Comparison of ENCODE assay signal across 8 cellular contexts in the genomic region with DNA sequence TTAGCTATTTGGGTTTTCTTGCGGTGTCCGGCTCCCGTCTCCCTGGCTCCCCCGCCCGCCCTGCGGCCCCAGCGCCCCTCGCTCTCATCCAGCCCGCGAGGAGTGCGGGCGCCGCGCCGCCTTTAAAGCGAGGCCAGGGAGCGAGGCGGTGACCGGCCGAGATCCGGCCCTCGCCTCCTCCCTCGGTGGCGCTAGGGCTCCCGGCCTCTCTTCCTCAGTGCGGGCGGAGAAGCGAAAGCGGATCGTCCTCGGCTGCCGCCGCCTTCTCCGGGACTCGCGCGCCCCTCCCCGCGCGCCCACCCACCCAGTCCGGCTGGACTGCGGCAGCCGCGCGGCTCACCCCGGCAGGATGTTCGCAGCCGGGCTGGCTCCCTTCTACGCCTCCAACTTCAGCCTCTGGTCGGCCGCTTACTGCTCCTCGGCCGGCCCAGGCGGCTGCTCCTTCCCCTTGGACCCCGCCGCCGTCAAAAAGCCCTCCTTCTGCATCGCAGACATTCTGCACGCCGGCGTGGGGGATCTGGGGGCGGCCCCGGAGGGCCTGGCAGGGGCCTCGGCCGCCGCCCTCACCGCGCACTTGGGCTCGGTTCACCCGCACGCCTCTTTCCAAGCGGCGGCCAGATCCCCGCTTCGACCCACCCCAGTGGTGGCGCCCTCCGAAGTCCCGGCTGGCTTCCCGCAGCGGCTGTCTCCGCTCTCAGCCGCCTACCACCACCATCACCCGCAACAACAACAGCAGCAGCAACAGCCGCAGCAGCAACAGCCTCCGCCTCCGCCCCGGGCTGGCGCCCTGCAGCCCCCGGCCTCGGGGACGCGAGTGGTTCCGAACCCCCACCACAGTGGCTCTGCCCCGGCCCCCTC. TPM values are rescaled to one million over a fixed set of nuclear protein-coding genes. Genes with fewer than 3 reads are reported as not detected.
A peak's percentile ranks its signal among the peaks of the same experiment; 100 is the strongest.
DNase-seq lines count a peak whose midpoint lies in the region; ATAC-seq and TF ChIP-seq lines count a peak whose summit lies in the region.

No MANE protein-coding gene starts in this region.

- intact Hi-C loops in activated CD4-positive, alpha-beta T cell treated with anti-CD3 and anti-CD28 coated beads for 36 hours (cut with DNase I, micrococcal nuclease): no loop called here

- no peak for TF ChIP-seq CTCF in NB4 (IDR thresholded peaks at IDR 0.05; ENCODE audit: low read depth, low read length)

- DNase-seq in activated CD4-positive, alpha-beta T cell treated with anti-CD3 and anti-CD28 coated beads for 36 hours: peak; percentile 25
- no peak for DNase-seq in activated CD4-positive, alpha-beta T cell treated with anti-CD3 and anti-CD28 coated beads for 4 hours
- DNase-seq in NB4 (ENCODE audit: low read depth): no peak
- peak; percentile 72 for DNase-seq in astrocyte of the hippocampus (ENCODE audit: low read depth, low spot score)
- no peak for DNase-seq in NCI-H510A (lab: John Stamatoyannopoulos, UW)

- POLR2A ChIA-PET in activated CD4-positive, alpha-beta T cell treated with anti-CD3 and anti-CD28 coated beads for 36 hours (lab: Charles Lee): interaction anchor here (0.7 kb wide), 1 partner anchor 8 kb away, joined by 4 read pairs; no protein-coding TSS in a partner anchor

- H3K4me1 Mint-ChIP-seq in activated CD4-positive, alpha-beta T cell treated with anti-CD3 and anti-CD28 coated beads for 36 hours: peaks cover 37% of the 10 kb centered on the region

- peaks cover 4% of the 10 kb centered on the region; the same call in 1 of the 2 replicates for H3K4me1 ChIP-seq in iPS-20b (ENCODE audit: insufficient read depth, low read length)

- no peak overlapping the region for H3K9ac ChIP-seq in iPS-20b (ENCODE audit: low read depth, low read length)

- no peaks in the 10 kb centered on the region; the same call in 1 of the 2 replicates for H3K9me3 ChIP-seq in iPS-20b (ENCODE audit: insufficient read depth, low read depth, low read length)

- H3K27me3 ChIP-seq in iPS-20b (ENCODE audit: insufficient read depth, low read length): peaks cover 100% of the 10 kb centered on the region

- peak; percentile 25 for ATAC-seq in activated CD4-positive, alpha-beta T cell treated with anti-CD3 and anti-CD28 coated beads for 36 hours
- ATAC-seq in GM21786 (IDR thresholded peaks at IDR 0.05; ENCODE audit: unreplicated experiment): peak; percentile 36

- no peaks in the 10 kb centered on the region for H3K36me3 ChIP-seq in iPS-20b (ENCODE audit: insufficient read depth, low read depth, low read length)

- peak overlapping the region; percentile 56 for H3K4me3 Mint-ChIP-seq in activated CD4-positive, alpha-beta T cell treated with anti-CD3 and anti-CD28 coated beads for 36 hours

- H3K4me3 ChIP-seq in NB4 (ENCODE audit: low read depth, low read length) (peak overlapping the region; percentile 73), iPS-20b (ENCODE audit: low read length) (peak overlapping the region; percentile 59; the same call in 1 of the 2 replicates), skin epidermis (peak overlapping the region; percentile 44 to 81 (median 53))

- CTCF ChIA-PET in activated CD4-positive, alpha-beta T cell treated with anti-CD3 and anti-CD28 coated beads for 36 hours (lab: Charles Lee): interaction anchor here (0.7 to 0.9 kb wide), 3 partner anchors 22 to 1872 kb away, joined by 3 to 4 read pairs (median 3); no protein-coding TSS in a partner anchor

- H3K27me3 Mint-ChIP-seq in activated CD4-positive, alpha-beta T cell treated with anti-CD3 and anti-CD28 coated beads for 36 hours: peaks cover 73% of the 10 kb centered on the region

- TF ChIP-seq POLR2A in NB4 (IDR thresholded peaks at IDR 0.05; ENCODE audit: extremely low read depth, insufficient read length): no peak

- no peaks in the 10 kb centered on the region for H3K36me3 Mint-ChIP-seq in activated CD4-positive, alpha-beta T cell treated with anti-CD3 and anti-CD28 coated beads for 36 hours (ENCODE audit: low read depth)

- no peaks in the 10 kb centered on the region for H3K9me3 Mint-ChIP-seq in activated CD4-positive, alpha-beta T cell treated with anti-CD3 and anti-CD28 coated beads for 36 hours (ENCODE audit: low read depth)

- H3K27ac Mint-ChIP-seq in activated CD4-positive, alpha-beta T cell treated with anti-CD3 and anti-CD28 coated beads for 36 hours: no peak overlapping the region

- H3K27ac ChIP-seq in iPS-20b (ENCODE audit: low read length): no peak overlapping the region
- H3K27ac ChIP-seq in skin epidermis: peak overlapping the region; percentile 63 to 95 (median 90)

RNA-seq across cellular contexts. Expression of gene HLX, which starts 0.5 kb away (rescaled TPM):
- under 1 TPM; 0.23 to 0.25 TPM for total RNA-seq in activated CD4-positive, alpha-beta T cell treated with anti-CD3 and anti-CD28 coated beads for 36 hours

Comparison
In these comparisons a context has a peak if more than half of its experiments do, and no peak if none do; other contexts are left out.
1. DNase-seq: peak in activated CD4-positive, alpha-beta T cell treated with anti-CD3 and anti-CD28 coated beads for 36 hours (single experiment) and astrocyte of the hippocampus (single experiment); none in activated CD4-positive, alpha-beta T cell treated with anti-CD3 and anti-CD28 coated beads for 4 hours (0 of 2), NB4 (single experiment) and NCI-H510A (single experiment).
2. Peak in every context shown above with its lines, with median percentiles within 50 percentile points of each other: H3K4me3 ChIP-seq.